Comparison of ENCODE assay signal across 18 cellular contexts in genomic region chr7:134343136-134343535, GRCh38. TPM values are rescaled to one million over a fixed set of nuclear protein-coding genes. Genes with fewer than 3 reads are reported as not detected.
DNase-seq lines count a peak whose midpoint lies in the region; ATAC-seq and TF ChIP-seq lines count a peak whose summit lies in the region.
"Had no signal": no experiment of that assay in that cellular context is flagged by ENCODE, and none has a peak within 500 bp of the region (broad histone marks: within the 10 kb centered on the region; RNA-seq: fewer than 3 reads in every experiment).

No MANE protein-coding gene starts in this region.

- no peak for TF ChIP-seq CTCF in omental fat pad (IDR thresholded peaks at IDR 0.05)

- DNase-seq in DMS 273 treated with DMSO at 0.1 percent for 48 hours (lab: John Stamatoyannopoulos, UW) (peak; percentile 42), NCI-H1930 (lab: John Stamatoyannopoulos, UW) (peak; percentile 17 to 56), cerebellum (ENCODE audit: low spot score) (peak; percentile 37), omental fat pad (ENCODE audit: low spot score) (no peak), NCI-H2029 treated with DMSO at 0.1 percent for 48 hours (lab: John Stamatoyannopoulos, UW) (no peak), NAMALWA (ENCODE audit: low spot score) (no peak)
- DNase-seq: 8988T; ACHN; BE2C; Caco-2; Calu3; CD4-positive, alpha-beta T cell; CD8-positive, alpha-beta T cell; DMS79 treated with DMSO at 0.1 percent for 48 hours; GDM1 had no signal

- ATAC-seq in SK-N-SH treated with all-trans-retinoic acid at 6 μM for 48 hours = no peak
- no peak for ATAC-seq in GM19397 (IDR thresholded peaks at IDR 0.05; ENCODE audit: unreplicated experiment)
- ATAC-seq in omental fat pad (ENCODE audit: low FRiP score) = no peak
- ATAC-seq: CD8-positive, alpha-beta T cell; GM12878 had no signal

TF ChIP-seq in SK-N-SH treated with all-trans-retinoic acid at 6 μM for 48 hours, 23 proteins besides CTCF, POLR2A, EP300 and RAD21:
- no peak for TF ChIP-seq TOX (CRISPR knock-in tag; IDR thresholded peaks at IDR 0.05; ENCODE audit: borderline replicate concordance)
- no peak for TF ChIP-seq ZFP30 (CRISPR knock-in tag; IDR thresholded peaks at IDR 0.05)
- TF ChIP-seq TSHZ2 (CRISPR knock-in tag; IDR thresholded peaks at IDR 0.05) = peak; percentile 24; the same call in 1 of the 2 replicates
- no peak for TF ChIP-seq ARNTL (CRISPR knock-in tag; IDR thresholded peaks at IDR 0.05; ENCODE audit: borderline replicate concordance, low read depth)
- no peak for TF ChIP-seq ZNF8 (CRISPR knock-in tag; IDR thresholded peaks at IDR 0.05)
- TF ChIP-seq CSRNP3 (CRISPR knock-in tag; IDR thresholded peaks at IDR 0.05) = no peak
TF ChIP-seq in SK-N-SH treated with all-trans-retinoic acid at 6 μM for 48 hours: peak in this region for 1.

RNA-seq across cellular contexts. Expression of gene SLC35B4, which starts 26.4 kb away (rescaled TPM):
- total RNA-seq in cerebellum = 24.3 TPM
- total RNA-seq in omental fat pad = 10 to 100 TPM in 2 of 4 donors, 1 to 10 TPM in 2; 9.6 to 14.9 (median 10.9) TPM

Comparison
In these comparisons a context has a peak if more than half of its experiments do, and no peak if none do; other contexts are left out.
1. DNase-seq: peak in DMS 273 treated with DMSO at 0.1 percent for 48 hours (single experiment), NCI-H1930 (2 of 2) and cerebellum (single experiment); none in omental fat pad (single experiment), NCI-H2029 treated with DMSO at 0.1 percent for 48 hours (single experiment) and NAMALWA (single experiment).